In genomic region chr3:78178209-78178608, GRCh38 we compare ENCODE assay signal across 38 cellular contexts.
"Had no signal": no experiment of that assay in that cellular context is flagged by ENCODE, and none has a peak within 500 bp of the region (broad histone marks: within the 10 kb centered on the region; RNA-seq: fewer than 3 reads in every experiment).

No MANE protein-coding gene starts in this region.

- H3K4me3 ChIP-seq: adrenal gland, ascending aorta, body of pancreas, breast epithelium, cardiac muscle cell had no signal

- H3K27me3 ChIP-seq: adrenal gland, ascending aorta, body of pancreas, brain microvascular endothelial cell, breast epithelium, cardiac muscle cell had no signal

- H3K9me3 Mint-ChIP-seq: activated naive CD8-positive, alpha-beta T cell treated with anti-CD3 and anti-CD28 coated beads, Interleukin-2, amount 10 ng/mL, durations not matched to agents 7 days and 5 days had no signal

- H3K36me3 ChIP-seq: adrenal gland, ascending aorta, brain microvascular endothelial cell, breast epithelium, cardiac muscle cell had no signal

- DNase-seq: activated effector memory CD4-positive, alpha-beta T cell treated with anti-CD3 and anti-CD28 coated beads, Interleukin-2, amount 50 U/mL, for 16 hours; activated effector memory CD4-positive, alpha-beta T cell treated with Interleukin-2 at 50 U/mL for 16 hours; activated gamma-delta T cell; activated gamma-delta T cell treated with Interleukin-2 at 50 U/mL for 16 hours; activated naive CD4-positive, alpha-beta T cell; activated naive CD4-positive, alpha-beta T cell treated with anti-CD3 and anti-CD28 coated beads for 36 hours; activated naive CD4-positive, alpha-beta T cell treated with anti-CD3 and anti-CD28 coated beads, Interleukin-2, amount 10 ng/mL, durations not matched to agents 7 days and 5 days; activated naive CD4-positive, alpha-beta T cell treated with anti-CD3 and anti-CD28 coated beads, Interleukin-2, amount 50 U/mL, for 16 hours; activated naive CD4-positive, alpha-beta T cell treated with Interleukin-2 at 50 U/mL for 16 hours; activated naive CD8-positive, alpha-beta T cell treated with anti-CD3 and anti-CD28 coated beads for 36 hours; activated naive CD8-positive, alpha-beta T cell treated with anti-CD3 and anti-CD28 coated beads, Interleukin-2, amount 10 ng/mL, durations not matched to agents 7 days and 5 days; activated naive CD8-positive, alpha-beta T cell treated with anti-CD3 and anti-CD28 coated beads, Interleukin-2, amount 50 U/mL, for 24 hours; activated T-cell treated with anti-CD3 and anti-CD28 coated beads, Interleukin-2, amount 50 U/mL, for 1 hour; activated T-cell treated with anti-CD3 and anti-CD28 coated beads, Interleukin-2, amount 50 U/mL, for 24 hours; activated T-cell treated with anti-CD3 and anti-CD28 coated beads, Interleukin-2, amount 50 U/mL, for 4 hours; activated T-cell treated with anti-CD3 and anti-CD28 coated beads, Interleukin-2, amount 50 U/mL, for 48 hours; activated T-cell treated with anti-CD3 and anti-CD28 coated beads, Interleukin-2, amount 50 U/mL, for 72 hours; adrenal gland; amniotic stem cell; amygdala; anterior cingulate cortex; aorta; body of pancreas; brain microvascular endothelial cell; caudate nucleus; central memory CD4-positive, alpha-beta T cell; cerebellar nuclear complex had no signal

- H3K4me1 Mint-ChIP-seq: activated naive CD4-positive, alpha-beta T cell treated with anti-CD3 and anti-CD28 coated beads, Interleukin-2, amount 10 ng/mL, durations not matched to agents 7 days and 5 days; activated naive CD4-positive, alpha-beta T cell treated with anti-CD3 and anti-CD28 coated beads, Interleukin-2, amount 50 U/mL, for 24 hours; activated naive CD8-positive, alpha-beta T cell treated with anti-CD3 and anti-CD28 coated beads for 36 hours; activated naive CD8-positive, alpha-beta T cell treated with anti-CD3 and anti-CD28 coated beads, Interleukin-2, amount 10 ng/mL, durations not matched to agents 7 days and 5 days; activated naive CD8-positive, alpha-beta T cell treated with anti-CD3 and anti-CD28 coated beads, Interleukin-2, amount 50 U/mL, for 24 hours; activated T-helper 17 cell treated with anti-CD3 and anti-CD28 coated beads, Interleukin-2, amount 50 U/mL, for 72 hours; central memory CD8-positive, alpha-beta T cell had no signal

- H3K4me1 ChIP-seq: adrenal gland, ascending aorta, body of pancreas, breast epithelium had no signal

- H3K9me3 ChIP-seq: adrenal gland, ascending aorta, body of pancreas, breast epithelium had no signal

- ATAC-seq: activated naive CD4-positive, alpha-beta T cell treated with anti-CD3 and anti-CD28 coated beads, Interleukin-2, amount 50 U/mL, for 72 hours; activated naive CD8-positive, alpha-beta T cell treated with anti-CD3 and anti-CD28 coated beads, Interleukin-2, amount 50 U/mL, for 24 hours; activated T-cell treated with anti-CD3 and anti-CD28 coated beads, Interleukin-2, amount 50 U/mL, for 4 hours; activated T-cell treated with anti-CD3 and anti-CD28 coated beads, Interleukin-2, amount 50 U/mL, for 72 hours; activated T-helper 17 cell treated with anti-CD3 and anti-CD28 coated beads, Interleukin-2, amount 50 U/mL, for 72 hours; body of pancreas had no signal

- H3K27ac ChIP-seq: adrenal gland, ascending aorta, body of pancreas, brain microvascular endothelial cell, breast epithelium, cardiac muscle cell had no signal

- H3K27me3 Mint-ChIP-seq: activated naive CD4-positive, alpha-beta T cell treated with anti-CD3 and anti-CD28 coated beads, Interleukin-2, amount 10 ng/mL, durations not matched to agents 7 days and 5 days; activated naive CD4-positive, alpha-beta T cell treated with anti-CD3 and anti-CD28 coated beads, Interleukin-2, amount 50 U/mL, for 24 hours; activated naive CD8-positive, alpha-beta T cell; activated naive CD8-positive, alpha-beta T cell treated with anti-CD3 and anti-CD28 coated beads for 36 hours; activated naive CD8-positive, alpha-beta T cell treated with anti-CD3 and anti-CD28 coated beads, Interleukin-2, amount 10 ng/mL, durations not matched to agents 7 days and 5 days; activated naive CD8-positive, alpha-beta T cell treated with anti-CD3 and anti-CD28 coated beads, Interleukin-2, amount 50 U/mL, for 24 hours; activated T-cell treated with anti-CD3 and anti-CD28 coated beads, Interleukin-2, amount 50 U/mL, for 24 hours; activated T-helper 17 cell treated with anti-CD3 and anti-CD28 coated beads, Interleukin-2, amount 50 U/mL, for 72 hours; brain; central memory CD8-positive, alpha-beta T cell had no signal

- H3K27ac Mint-ChIP-seq: activated naive CD4-positive, alpha-beta T cell treated with anti-CD3 and anti-CD28 coated beads for 36 hours; activated naive CD4-positive, alpha-beta T cell treated with anti-CD3 and anti-CD28 coated beads, Interleukin-2, amount 10 ng/mL, durations not matched to agents 7 days and 5 days; activated naive CD4-positive, alpha-beta T cell treated with anti-CD3 and anti-CD28 coated beads, Interleukin-2, amount 50 U/mL, for 24 hours; activated naive CD4-positive, alpha-beta T cell treated with anti-CD3 and anti-CD28 coated beads, Interleukin-2, amount 50 U/mL, for 72 hours; activated naive CD8-positive, alpha-beta T cell; activated naive CD8-positive, alpha-beta T cell treated with anti-CD3 and anti-CD28 coated beads for 36 hours; activated naive CD8-positive, alpha-beta T cell treated with anti-CD3 and anti-CD28 coated beads, Interleukin-2, amount 10 ng/mL, durations not matched to agents 7 days and 5 days; activated naive CD8-positive, alpha-beta T cell treated with anti-CD3 and anti-CD28 coated beads, Interleukin-2, amount 50 U/mL, for 24 hours; activated T-cell treated with anti-CD3 and anti-CD28 coated beads, Interleukin-2, amount 50 U/mL, for 24 hours; activated T-cell treated with anti-CD3 and anti-CD28 coated beads, Interleukin-2, amount 50 U/mL, for 72 hours; activated T-helper 1 cell treated with anti-CD3 and anti-CD28 coated beads, Interleukin-12 subunit alpha, Interleukin-12 subunit beta, Interleukin-2, Interleukin-4 antibody, amounts not matched to agents 30 ng/mL and 10 ng/mL and 1 ng/mL, durations not matched to agents 14 hours and 24 hours and 36 hours; activated T-helper 17 cell treated with anti-CD3 and anti-CD28 coated beads, Interleukin-2, amount 50 U/mL, for 72 hours; activated T-helper 2 cell treated with anti-CD3 and anti-CD28 coated beads, Interferon-gamma antibody, Interleukin-2, Interleukin-4, amounts not matched to agents 10 μg/mL and 5 μg/mL and 100 μg/mL, durations not matched to agents 14 hours and 24 hours and 36 hours; brain had no signal

- H3K36me3 Mint-ChIP-seq: activated naive CD4-positive, alpha-beta T cell treated with anti-CD3 and anti-CD28 coated beads, Interleukin-2, amount 10 ng/mL, durations not matched to agents 7 days and 5 days; activated naive CD4-positive, alpha-beta T cell treated with anti-CD3 and anti-CD28 coated beads, Interleukin-2, amount 50 U/mL, for 24 hours; activated naive CD4-positive, alpha-beta T cell treated with anti-CD3 and anti-CD28 coated beads, Interleukin-2, amount 50 U/mL, for 72 hours; activated naive CD8-positive, alpha-beta T cell; activated naive CD8-positive, alpha-beta T cell treated with anti-CD3 and anti-CD28 coated beads for 36 hours; activated naive CD8-positive, alpha-beta T cell treated with anti-CD3 and anti-CD28 coated beads, Interleukin-2, amount 10 ng/mL, durations not matched to agents 7 days and 5 days; brain had no signal

- H3K4me3 Mint-ChIP-seq: activated naive CD4-positive, alpha-beta T cell treated with anti-CD3 and anti-CD28 coated beads for 36 hours; activated naive CD4-positive, alpha-beta T cell treated with anti-CD3 and anti-CD28 coated beads, Interleukin-2, amount 10 ng/mL, durations not matched to agents 7 days and 5 days; activated naive CD4-positive, alpha-beta T cell treated with anti-CD3 and anti-CD28 coated beads, Interleukin-2, amount 50 U/mL, for 24 hours; activated naive CD8-positive, alpha-beta T cell; activated naive CD8-positive, alpha-beta T cell treated with anti-CD3 and anti-CD28 coated beads for 36 hours; activated naive CD8-positive, alpha-beta T cell treated with anti-CD3 and anti-CD28 coated beads, Interleukin-2, amount 10 ng/mL, durations not matched to agents 7 days and 5 days; activated naive CD8-positive, alpha-beta T cell treated with anti-CD3 and anti-CD28 coated beads, Interleukin-2, amount 50 U/mL, for 24 hours; activated T-cell treated with anti-CD3 and anti-CD28 coated beads, Interleukin-2, amount 50 U/mL, for 24 hours; activated T-cell treated with anti-CD3 and anti-CD28 coated beads, Interleukin-2, amount 50 U/mL, for 4 hours; activated T-cell treated with anti-CD3 and anti-CD28 coated beads, Interleukin-2, amount 50 U/mL, for 72 hours; activated T-helper 1 cell treated with anti-CD3 and anti-CD28 coated beads, Interleukin-12 subunit alpha, Interleukin-12 subunit beta, Interleukin-2, Interleukin-4 antibody, amounts not matched to agents 30 ng/mL and 10 ng/mL and 1 ng/mL, durations not matched to agents 14 hours and 24 hours and 36 hours; activated T-helper 17 cell treated with anti-CD3 and anti-CD28 coated beads, Interleukin-2, amount 50 U/mL, for 72 hours; brain; central memory CD8-positive, alpha-beta T cell had no signal
